8 cellular contexts compared by ENCODE assay signal in genomic region chr6:89082439-89082838, GRCh38. TPM values are rescaled to one million over a fixed set of nuclear protein-coding genes. Genes with fewer than 3 reads are reported as not detected.
DNase-seq lines count a peak whose midpoint lies in the region; ATAC-seq and TF ChIP-seq lines count a peak whose summit lies in the region.

No MANE protein-coding gene starts in this region.

- peaks cover 26% of the 10 kb centered on the region for H4K20me1 ChIP-seq in DND-41 (ENCODE audit: insufficient read depth, low read length)

- no peak overlapping the region for H2AFZ ChIP-seq in DND-41 (ENCODE audit: low read depth, low read length)

- peak overlapping the region; percentile 95 for H3K27ac ChIP-seq in DND-41 (ENCODE audit: low read length)
- peak overlapping the region; percentile 85 for H3K27ac ChIP-seq in KOPT-K1 (ENCODE audit: low read depth, low read length, poor library complexity, severe bottlenecking)
- H3K27ac ChIP-seq in breast epithelium: peak overlapping the region; percentile 96 to 100
- H3K27ac ChIP-seq in upper lobe of left lung: peak overlapping the region; percentile 98 to 100 (median 100)

- H3K4me1 ChIP-seq in DND-41 (ENCODE audit: insufficient read depth, low read length): peaks cover 30% of the 10 kb centered on the region
- H3K4me1 ChIP-seq in breast epithelium: peaks cover 0 to 3% of the 10 kb centered on the region in 2 donors
- H3K4me1 ChIP-seq in upper lobe of left lung: peaks cover 29 to 40% (median 35%) of the 10 kb centered on the region in 4 donors

- H3K27me3 ChIP-seq in DND-41 (ENCODE audit: insufficient read depth, low read length, poor library complexity) (no peaks in the 10 kb centered on the region), breast epithelium (no peaks in the 10 kb centered on the region), upper lobe of left lung (no peaks in the 10 kb centered on the region)

- H3K4me3 ChIP-seq in DND-41 (ENCODE audit: low read depth in 1 of 2, low read length in 2 of 2): peak overlapping the region; percentile 97
- peak overlapping the region; percentile 74 to 100 (median 96) for H3K4me3 ChIP-seq in breast epithelium
- H3K4me3 ChIP-seq in upper lobe of left lung: peak overlapping the region; percentile 35 to 96 (median 88)

- DNase-seq in DND-41 (no peak), breast epithelium (ENCODE audit: low spot score in 2 of 2) (no peak), medulla oblongata (ENCODE audit: extremely low spot score) (peak; percentile 57), upper lobe of left lung (no peak), NCI-H128 (lab: John Stamatoyannopoulos, UW; ENCODE audit: unreplicated experiment) (no peak), HUDEP-2 (lab: John Stamatoyannopoulos, UW; ENCODE audit: unreplicated experiment in 76 of 76) (no peak)
- no peak for DNase-seq in activated CD4-positive, CD25-positive, alpha-beta regulatory T cell treated with anti-CD3 and anti-CD28 coated beads, Interleukin-2, amount 50 U/mL, for 72 hours

- TF ChIP-seq CTCF in DND-41 (IDR thresholded peaks at IDR 0.05; ENCODE audit: borderline replicate concordance, extremely low read depth, low read length, poor library complexity, severe bottlenecking): no peak
- TF ChIP-seq CTCF in breast epithelium (IDR thresholded peaks at IDR 0.05): no peak
- TF ChIP-seq CTCF in upper lobe of left lung (IDR thresholded peaks at IDR 0.05): no peak

- H3K9me3 ChIP-seq in DND-41 (ENCODE audit: insufficient read depth, low read length, severe bottlenecking) (no peaks in the 10 kb centered on the region), KOPT-K1 (ENCODE audit: insufficient read depth, low read length, poor library complexity, severe bottlenecking) (no peaks in the 10 kb centered on the region), breast epithelium (no peaks in the 10 kb centered on the region), upper lobe of left lung (no peaks in the 10 kb centered on the region)

- no peak for ATAC-seq in DND-41 (ENCODE audit: insufficient read depth, low read depth)
- no peak for ATAC-seq in upper lobe of left lung (ENCODE audit: low FRiP score in 2 of 2)

- peaks cover 40% of the 10 kb centered on the region for H3K79me2 ChIP-seq in DND-41 (ENCODE audit: insufficient read depth, low read length)

- TF ChIP-seq EP300 in upper lobe of left lung (IDR thresholded peaks at IDR 0.05): no peak

- H3K4me2 ChIP-seq in DND-41 (ENCODE audit: insufficient read depth, low read length): peak overlapping the region; percentile 85

- TF ChIP-seq POLR2A in breast epithelium (IDR thresholded peaks at IDR 0.05) (no peak), upper lobe of left lung (IDR thresholded peaks at IDR 0.05) (no peak)

- intact Hi-C loops in breast epithelium (cut with DNase I; ENCODE audit: low total_unique reads): loop anchor here (10.0 kb wide), 1 partner anchor 48 kb away; no protein-coding TSS in a partner anchor

- 1% methylated on average over 9 to 11 of the region's 11 CpGs for WGBS in upper lobe of left lung, 2 donors

- peaks cover 41% of the 10 kb centered on the region for H3K36me3 ChIP-seq in DND-41 (ENCODE audit: insufficient read depth, low read length)
- H3K36me3 ChIP-seq in KOPT-K1 (ENCODE audit: insufficient read depth, low read length): peaks cover 26% of the 10 kb centered on the region
- no peaks in the 10 kb centered on the region for H3K36me3 ChIP-seq in breast epithelium
- peaks cover 14 to 34% (median 18%) of the 10 kb centered on the region in 4 donors for H3K36me3 ChIP-seq in upper lobe of left lung

- H3K9ac ChIP-seq in DND-41 (ENCODE audit: low read depth, low read length): peak overlapping the region; percentile 97

RNA-seq across cellular contexts. Expression of gene PNRC1, which starts 1.9 kb away (rescaled TPM):
- total RNA-seq in breast epithelium: 100 to 1,000 TPM; 221 to 290 (median 230) TPM
- 100 to 1,000 TPM in 5 of 6 donors, 10 to 100 TPM in 1; 96.4 to 238 (median 167) TPM for total RNA-seq in upper lobe of left lung

RNA-seq across cellular contexts. Expression of gene SRSF12, which starts 35.4 kb away (rescaled TPM):
- total RNA-seq in breast epithelium (1 to 10 TPM in 1 of 3 donors, under 1 TPM in 1, not detected in 1; 0.98 to 1.8 TPM), upper lobe of left lung (under 1 TPM in 5 of 6 donors, not detected in 1; 0.10 to 0.89 (median 0.23) TPM)
